13 cellular contexts compared by ENCODE assay signal in the genomic region with DNA sequence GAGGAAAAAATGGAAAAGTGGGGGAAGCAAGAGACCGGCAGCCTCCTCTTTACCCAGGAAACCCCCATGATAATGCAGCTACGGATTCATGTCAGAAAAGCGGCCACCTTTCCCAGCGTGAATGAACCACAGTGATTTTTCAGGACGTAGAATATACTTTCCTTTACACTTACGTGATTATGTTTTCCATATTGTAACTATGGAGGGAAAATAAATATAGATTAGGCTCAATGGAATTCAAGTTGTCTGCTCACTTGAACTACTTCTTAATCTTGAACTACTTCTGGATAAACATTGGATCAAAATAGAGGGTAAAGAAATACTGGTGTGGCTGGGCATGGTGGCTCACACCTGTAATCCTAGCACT.
DNase-seq lines count a peak whose midpoint lies in the region; ATAC-seq and TF ChIP-seq lines count a peak whose summit lies in the region.
"Had no signal": no experiment of that assay in that cellular context is flagged by ENCODE, and none has a peak within 500 bp of the region (broad histone marks: within the 10 kb centered on the region; RNA-seq: fewer than 3 reads in every experiment).

No MANE protein-coding gene starts in this region.

- H3K36me3 ChIP-seq in rectal smooth muscle tissue (ENCODE audit: control insufficient read depth, insufficient read depth, low read length) (no peaks in the 10 kb centered on the region), gastrocnemius medialis (no peaks in the 10 kb centered on the region)

- peaks cover 19% of the 10 kb centered on the region for H3K4me1 ChIP-seq in rectal smooth muscle tissue (ENCODE audit: control insufficient read depth, insufficient read depth, low read length)
- H3K4me1 ChIP-seq in gastrocnemius medialis: no peaks in the 10 kb centered on the region

- no peaks in the 10 kb centered on the region for H3K27me3 Mint-ChIP-seq in HFFc6 (ENCODE audit: insufficient read depth)
- no peaks in the 10 kb centered on the region for H3K27me3 Mint-ChIP-seq in chondrocyte (ENCODE audit: low read depth)
- H3K27me3 Mint-ChIP-seq: CD4-positive, CD25-positive, alpha-beta regulatory T cell had no signal

- H3K27ac Mint-ChIP-seq in HFFc6 (no peak overlapping the region), chondrocyte (ENCODE audit: unreplicated experiment) (no peak overlapping the region)
- H3K27ac Mint-ChIP-seq: CD4-positive, CD25-positive, alpha-beta regulatory T cell had no signal

- no peak for ATAC-seq in HG02571 (IDR thresholded peaks at IDR 0.05; ENCODE audit: unreplicated experiment)
- no peak for ATAC-seq in gastrocnemius medialis
- ATAC-seq: GM12878 had no signal

- H3K9me3 Mint-ChIP-seq in HFFc6 (no peaks in the 10 kb centered on the region), chondrocyte (ENCODE audit: low read depth) (no peaks in the 10 kb centered on the region)

- no peak overlapping the region for H3K9ac ChIP-seq in rectal smooth muscle tissue (ENCODE audit: low read length)

- H3K4me1 Mint-ChIP-seq in HFFc6 (ENCODE audit: low read depth) (peaks cover 32% of the 10 kb centered on the region), chondrocyte (ENCODE audit: low read depth) (no peaks in the 10 kb centered on the region)

- H3K9me3 ChIP-seq in gastrocnemius medialis: no peaks in the 10 kb centered on the region

- H3K4me3 Mint-ChIP-seq in HFFc6: no peak overlapping the region
- no peak overlapping the region for H3K4me3 Mint-ChIP-seq in chondrocyte (ENCODE audit: unreplicated experiment)
- H3K4me3 Mint-ChIP-seq: CD4-positive, CD25-positive, alpha-beta regulatory T cell had no signal

- H3K27ac ChIP-seq in 22Rv1 (no peak overlapping the region), rectal smooth muscle tissue (ENCODE audit: low read depth, low read length) (peak overlapping the region; percentile 51), gastrocnemius medialis (no peak overlapping the region)
- H3K27ac ChIP-seq: SK-N-MC had no signal

- H3K36me3 Mint-ChIP-seq in HFFc6 (ENCODE audit: low read depth): no peaks in the 10 kb centered on the region
- no peaks in the 10 kb centered on the region for H3K36me3 Mint-ChIP-seq in chondrocyte (ENCODE audit: low read depth)
- H3K36me3 Mint-ChIP-seq: CD4-positive, CD25-positive, alpha-beta regulatory T cell had no signal

- no peaks in the 10 kb centered on the region for H3K27me3 ChIP-seq in rectal smooth muscle tissue (ENCODE audit: control insufficient read depth, insufficient read depth, low read length)
- H3K27me3 ChIP-seq in gastrocnemius medialis: no peaks in the 10 kb centered on the region

- no peak for TF ChIP-seq POLR2A in gastrocnemius medialis (IDR thresholded peaks at IDR 0.05)

- DNase-seq in HFFc6 (no peak), chondrocyte (ENCODE audit: low spot score) (no peak), NCI-H187 (lab: John Stamatoyannopoulos, UW) (no peak), globus pallidus (ENCODE audit: low spot score) (no peak), gastrocnemius medialis (no peak)
- DNase-seq: CD4-positive, CD25-positive, alpha-beta regulatory T cell; Kasumi-1; SW 1271 had no signal

- no peak overlapping the region for H3K4me3 ChIP-seq in rectal smooth muscle tissue (ENCODE audit: low read length)
- H3K4me3 ChIP-seq in gastrocnemius medialis: no peak overlapping the region
- H3K4me3 ChIP-seq: GM12878, SK-N-MC had no signal

- TF ChIP-seq CTCF in 22Rv1 (IDR thresholded peaks at IDR 0.05) (peak; percentile 24), HFFc6 (IDR thresholded peaks at IDR 0.05) (peak; percentile 30), chondrocyte (IDR thresholded peaks at IDR 0.05) (peak; percentile 45), gastrocnemius medialis (IDR thresholded peaks at IDR 0.05 in 4 of 5, conservative IDR thresholded peaks at IDR 0.05 in 1 of 5) (no peak)

- intact Hi-C loops in gastrocnemius medialis (cut with DNase I; ENCODE audit: low total_unique reads): no loop called here

- in situ Hi-C loops in gastrocnemius medialis (cut with MboI; ENCODE audit: low sequenced_read_pairs in 4 of 4): loop anchor here in 1 of 4 donors (25.0 kb wide), 1 partner anchor 505 kb away; no protein-coding TSS in a partner anchor

Comparison
In these comparisons a context has a peak if more than half of its experiments do, and no peak if none do; other contexts are left out.
1. CTCF ChIP-seq: peak in 22Rv1 (single experiment), HFFc6 (single experiment) and chondrocyte (single experiment); none in gastrocnemius medialis (0 of 5).